Comparison of ENCODE assay signal across 18 cellular contexts in the genomic region with DNA sequence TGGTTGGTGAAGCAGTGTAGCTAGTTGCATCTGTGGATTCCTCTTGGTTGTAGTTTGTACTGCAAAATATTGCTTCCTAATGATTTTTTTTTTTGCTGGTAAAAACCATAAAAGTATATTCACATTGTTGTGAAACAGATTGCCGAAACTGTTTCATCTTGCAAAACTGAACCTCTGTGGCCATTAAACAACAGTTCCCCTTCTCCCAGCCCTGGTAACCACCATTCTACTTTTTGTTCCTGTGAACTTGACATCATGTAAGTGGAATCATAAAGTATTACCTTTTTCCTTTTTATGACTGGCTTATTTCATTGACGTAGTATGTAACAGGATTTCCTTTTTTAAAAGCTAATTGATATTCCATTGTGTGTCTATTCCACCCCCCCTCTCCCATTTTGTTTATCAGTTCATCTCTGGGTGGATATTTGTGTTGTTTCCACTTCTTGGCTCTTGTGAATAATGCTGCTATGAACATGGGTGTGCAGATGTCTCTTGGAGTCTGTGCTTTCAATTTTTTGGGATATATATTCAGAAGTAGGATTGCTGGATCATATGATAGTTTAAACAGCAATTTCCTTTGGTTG. TPM values are rescaled to one million over a fixed set of nuclear protein-coding genes. Genes with fewer than 3 reads are reported as not detected.
A peak's percentile ranks its signal among the peaks of the same experiment; 100 is the strongest.
DNase-seq lines count a peak whose midpoint lies in the region; ATAC-seq, FAIRE-seq and TF ChIP-seq lines count a peak whose summit lies in the region.
"Had no signal": no experiment of that assay in that cellular context is flagged by ENCODE, and none has a peak within 500 bp of the region (broad histone marks: within the 10 kb centered on the region; RNA-seq: fewer than 3 reads in every experiment).

No MANE protein-coding gene starts in this region.

- peaks cover 84% of the 10 kb centered on the region for H3K4me1 Mint-ChIP-seq in activated naive CD4-positive, alpha-beta T cell treated with anti-CD3 and anti-CD28 coated beads, Interleukin-2, amount 50 U/mL, for 24 hours
- H3K4me1 Mint-ChIP-seq in stimulated activated effector memory CD8-positive, alpha-beta T cell treated with anti-CD3 and anti-CD28 coated beads, Interleukin-12 subunit alpha, Interleukin-12 subunit beta, amount 100 ng/mL, for 72 hours: peaks cover 64% of the 10 kb centered on the region

- 0 out of 2 replicates have a peak overlapping the region, but pooled peaks have one; percentile 28 for H3K27ac ChIP-seq in GM12878 (ENCODE audit: control insufficient read depth, insufficient read depth)
- H3K27ac ChIP-seq: breast epithelium, foreskin keratinocyte had no signal

- TF ChIP-seq EP300 in GM12878 (IDR thresholded peaks at IDR 0.05; ENCODE audit: borderline replicate concordance in 1 of 2, control insufficient read depth in 1 of 2, low read depth in 2 of 2, low read length in 2 of 2): no peak

- 0 out of 2 replicates have a peak overlapping the region, but pooled peaks have one; percentile 21 for H3K4me3 ChIP-seq in GM12878
- H3K4me3 ChIP-seq: breast epithelium had no signal

- no peaks in the 10 kb centered on the region for H3K9me3 ChIP-seq in GM12878 (replicated peaks; ENCODE audit: control insufficient read depth, insufficient read depth, low read length)
- H3K9me3 ChIP-seq: breast epithelium had no signal

- H3K36me3 ChIP-seq in GM12878 (ENCODE audit: control insufficient read depth in 2 of 2, insufficient read depth in 2 of 2, low read length in 1 of 2): peaks cover 16 to 78% of the 10 kb centered on the region in 2 experiments
- H3K36me3 ChIP-seq: breast epithelium had no signal

- peaks cover 30% of the 10 kb centered on the region for H3K36me3 Mint-ChIP-seq in activated naive CD4-positive, alpha-beta T cell treated with anti-CD3 and anti-CD28 coated beads, Interleukin-2, amount 50 U/mL, for 24 hours
- peaks cover 100% of the 10 kb centered on the region for H3K36me3 Mint-ChIP-seq in stimulated activated effector memory CD8-positive, alpha-beta T cell treated with anti-CD3 and anti-CD28 coated beads, Interleukin-12 subunit alpha, Interleukin-12 subunit beta, amount 100 ng/mL, for 72 hours

- no peak for TF ChIP-seq RAD21 in GM12878 (IDR thresholded peaks at IDR 0.05; ENCODE audit: insufficient read depth, low read depth, low read length)

- no peak overlapping the region for H2AFZ ChIP-seq in GM12878 (ENCODE audit: control insufficient read depth, low read depth, low read length)

- no TSS peak for BruUV-seq in GM12878 (replicated peaks; lab: Mats Ljungman, UMichigan)

- peak overlapping the region; percentile 1 for H3K4me3 Mint-ChIP-seq in activated naive CD4-positive, alpha-beta T cell treated with anti-CD3 and anti-CD28 coated beads, Interleukin-2, amount 50 U/mL, for 24 hours
- H3K4me3 Mint-ChIP-seq in stimulated activated effector memory CD8-positive, alpha-beta T cell treated with anti-CD3 and anti-CD28 coated beads, Interleukin-12 subunit alpha, Interleukin-12 subunit beta, amount 100 ng/mL, for 72 hours: no peak overlapping the region
- H3K4me3 Mint-ChIP-seq: type B pancreatic cell had no signal

- POLR2A ChIA-PET in GM12878 (lab: Charles Lee): interaction anchor here (0.6 kb wide), 1 partner anchor 108 kb away, joined by 6 read pairs; no protein-coding TSS in a partner anchor

- H4K20me1 ChIP-seq in GM12878 (ENCODE audit: control insufficient read depth, insufficient read depth): peaks cover 10% of the 10 kb centered on the region

- TF ChIP-seq CTCF in GM12878 (IDR thresholded peaks at IDR 0.05 in 2 of 3, conservative IDR thresholded peaks at IDR 0.05 in 1 of 3; ENCODE audit: control insufficient read depth in 2 of 3, extremely low read depth in 1 of 3, insufficient read depth in 1 of 3, low read depth in 3 of 3, low read length in 3 of 3): no peak

- SMC1A ChIA-PET in GM12878 (lab: Charles Lee; ENCODE audit: uncharacterized antibody, unreplicated experiment): interaction anchor here (0.9 to 3.8 kb wide), 6 partner anchors 15 to 214 kb away, joined by 3 to 25 read pairs (median 4); no protein-coding TSS in a partner anchor

- in situ Hi-C loops in GM12878 (cut with MboI): no loop called here

- 50% methylated on average over 2 of the region's 2 CpGs for WGBS in GM12878 (ENCODE audit: insufficient coverage, insufficient replicate concordance, low lambda C conversion rate, missing lambda C conversion rate)

- peak overlapping the region; percentile 54; the same call in 1 of the 2 replicates for H3K4me2 ChIP-seq in GM12878 (ENCODE audit: control insufficient read depth, insufficient read depth)

- RAD21 ChIA-PET in GM12878 (lab: Charles Lee; ENCODE audit: unreplicated experiment): interaction anchor here (1.2 to 1.3 kb wide), 2 partner anchors 107 to 198 kb away, joined by 3 read pairs; no protein-coding TSS in a partner anchor

- peak; percentile 13; the same call in 2 of the 3 replicates for ATAC-seq in GM12878
- ATAC-seq in stimulated activated effector memory CD8-positive, alpha-beta T cell treated with anti-CD3 and anti-CD28 coated beads, Interleukin-12 subunit alpha, Interleukin-12 subunit beta, amount 100 ng/mL, for 72 hours: no peak
- ATAC-seq in GM21360 (IDR thresholded peaks at IDR 0.05; ENCODE audit: unreplicated experiment): no peak
- ATAC-seq: foreskin keratinocyte, HCT116 had no signal

- CTCF ChIA-PET in GM12878 (lab: Yijun Ruan, JAX): interaction anchor here (1.4 kb wide), 1 partner anchor 15 kb away, joined by 5 read pairs; no protein-coding TSS in a partner anchor

- peaks cover 82% of the 10 kb centered on the region for H3K79me2 ChIP-seq in GM12878 (ENCODE audit: control insufficient read depth, insufficient read depth, low read length)

- no peaks in the 10 kb centered on the region for H3K9me3 Mint-ChIP-seq in activated naive CD4-positive, alpha-beta T cell treated with anti-CD3 and anti-CD28 coated beads, Interleukin-2, amount 50 U/mL, for 24 hours
- no peaks in the 10 kb centered on the region for H3K9me3 Mint-ChIP-seq in stimulated activated effector memory CD8-positive, alpha-beta T cell treated with anti-CD3 and anti-CD28 coated beads, Interleukin-12 subunit alpha, Interleukin-12 subunit beta, amount 100 ng/mL, for 72 hours
- H3K9me3 Mint-ChIP-seq: type B pancreatic cell had no signal

- H3K9ac ChIP-seq in GM12878 (ENCODE audit: control insufficient read depth, insufficient read depth, low read length): no peak overlapping the region

- H3K27me3 ChIP-seq in GM12878 (replicated peaks in 1 of 2; ENCODE audit: control insufficient read depth in 2 of 2, insufficient read depth in 2 of 2, low read length in 1 of 2): no peaks in the 10 kb centered on the region
- H3K27me3 ChIP-seq: breast epithelium, foreskin keratinocyte had no signal

- DNase-seq in activated naive CD4-positive, alpha-beta T cell treated with anti-CD3 and anti-CD28 coated beads, Interleukin-2, amount 50 U/mL, for 16 hours: no peak
- DNase-seq in NOMO-1 (lab: John Stamatoyannopoulos, UW; ENCODE audit: unreplicated experiment in 2 of 2) (peak; percentile 95 to 100), GM12878 (ENCODE audit: low read depth, low spot score) (no peak), HuH-7.5 (ENCODE audit: low spot score) (no peak), SHP77 (lab: John Stamatoyannopoulos, UW) (no peak)
- no peak for DNase-seq in stimulated activated effector memory CD8-positive, alpha-beta T cell treated with anti-CD3 and anti-CD28 coated beads, Interleukin-12 subunit alpha, Interleukin-12 subunit beta, amount 100 ng/mL, for 72 hours (ENCODE audit: low spot score in 2 of 2)
- DNase-seq: activated CD4-positive, CD25-positive, alpha-beta regulatory T cell; activated effector memory CD4-positive, alpha-beta T cell treated with Interleukin-2 at 50 U/mL for 16 hours; DMS153; effector CD8-positive, alpha-beta T cell; foreskin keratinocyte; NCI-H2081 treated with DMSO at 0.1 percent for 48 hours; stimulated activated CD4-positive, alpha-beta T cell treated with anti-CD3 and anti-CD28 coated beads, Interleukin-1b, Interleukin-23, amount 100 ng/mL, for 48 hours had no signal

- no peak for TF ChIP-seq POLR2A in GM12878 (IDR thresholded peaks at IDR 0.05; ENCODE audit: low read depth, low read length)

- intact Hi-C loops in GM12878 (cut with micrococcal nuclease; ENCODE audit: unreplicated experiment): loop anchor here (5.0 kb wide), 1 partner anchor 155 kb away; a partner anchor contains a TSS

- H3K27ac Mint-ChIP-seq in activated naive CD4-positive, alpha-beta T cell treated with anti-CD3 and anti-CD28 coated beads, Interleukin-2, amount 50 U/mL, for 24 hours: peak overlapping the region; percentile 57
- H3K27ac Mint-ChIP-seq in stimulated activated effector memory CD8-positive, alpha-beta T cell treated with anti-CD3 and anti-CD28 coated beads, Interleukin-12 subunit alpha, Interleukin-12 subunit beta, amount 100 ng/mL, for 72 hours: peak overlapping the region; percentile 15

- no peak for FAIRE-seq in GM12878 (lab: Jason Lieb, UNC)

- H3K27me3 Mint-ChIP-seq in activated naive CD4-positive, alpha-beta T cell treated with anti-CD3 and anti-CD28 coated beads, Interleukin-2, amount 50 U/mL, for 24 hours: no peaks in the 10 kb centered on the region
- H3K27me3 Mint-ChIP-seq: type B pancreatic cell had no signal

- H3K4me1 ChIP-seq in GM12878 (ENCODE audit: control insufficient read depth, insufficient read depth, low read length): no peaks in the 10 kb centered on the region; the same call in none of the 2 replicates
- H3K4me1 ChIP-seq: breast epithelium had no signal

RNA-seq across cellular contexts. Expression of a gene that starts 11.8 kb away (rescaled TPM):
- 242 and 247 TPM in 2 replicates for total RNA-seq in GM12878 (2013; cell fraction: nucleolus; rRNA removed)
- 468 and 620 TPM in 2 replicates for total RNA-seq in GM12878 (2014; rRNA removed)
- 1,079 and 1,213 TPM in 2 replicates for total RNA-seq in GM12878 (2014; rRNA removed; fragmentation: Illumina TruSeq; extraction: Trizol)
- 790 and 824 TPM in 2 replicates for total RNA-seq in GM12878 (2021)
- polyA plus RNA-seq in GM12878 (2011; ENCODE audit: low read depth): 219 TPM
- polyA plus RNA-seq in GM12878 (2011; rRNA removed): 1,077 and 2,276 TPM in 2 replicates
- 139 and 199 TPM in 2 replicates for polyA plus RNA-seq in GM12878 (2011; cell fraction: cytosol; rRNA removed)
- 177 and 416 TPM in 2 replicates for polyA plus RNA-seq in GM12878 (2011; cell fraction: nucleus; rRNA removed)
- 596 and 637 TPM in 2 replicates for polyA plus RNA-seq in GM12878 (2012)
- 871 and 973 TPM in 2 replicates for polyA plus RNA-seq in GM12878 (2014; fragmentation: Illumina TruSeq; extraction: Trizol)
- polyA plus RNA-seq in GM12878 (2014; fragmentation: Nextera tagmentation; extraction: Ambion mirVana): 1,000 to 10,000 TPM; 1,885 to 2,316 TPM
- 789 and 1,035 TPM in 2 replicates for polyA plus RNA-seq in GM12878 (2014; rRNA removed)
- polyA plus RNA-seq in GM12878 (2016; fragmentation: Nextera tagmentation; extraction: Ambion mirVana): 1,000 to 10,000 TPM; 2,588 to 2,785 TPM
- 84.2 and 91.5 TPM in 2 replicates for polyA minus RNA-seq in GM12878 (2011; rRNA and poly(A)+ RNA removed)
- polyA minus RNA-seq in GM12878 (2011; cell fraction: cytosol; rRNA and poly(A)+ RNA removed): 42.5 and 72.6 TPM in 2 replicates
- polyA minus RNA-seq in GM12878 (2011; cell fraction: nucleus; rRNA and poly(A)+ RNA removed): 133 and 270 TPM in 2 replicates

Comparison
In these comparisons a context has a peak if more than half of its experiments do, and no peak if none do; other contexts are left out.
1. DNase-seq: peak in NOMO-1 (2 of 2); none in activated naive CD4-positive, alpha-beta T cell treated with anti-CD3 and anti-CD28 coated beads, Interleukin-2, amount 50 U/mL, for 16 hours (single experiment), GM12878 (single experiment), stimulated activated effector memory CD8-positive, alpha-beta T cell treated with anti-CD3 and anti-CD28 coated beads, Interleukin-12 subunit alpha, Interleukin-12 subunit beta, amount 100 ng/mL, for 72 hours (0 of 2), HuH-7.5 (single experiment) and SHP77 (0 of 2).